ENCODE assay signal across 9 cellular contexts in genomic region chr14:32509632-32510187, GRCh38.
DNase-seq lines count a peak whose midpoint lies in the region; ATAC-seq and TF ChIP-seq lines count a peak whose summit lies in the region.
"Had no signal": no experiment of that assay in that cellular context is flagged by ENCODE, and none has a peak within 500 bp of the region (broad histone marks: within the 10 kb centered on the region; RNA-seq: fewer than 3 reads in every experiment).

No MANE protein-coding gene starts in this region.

- ATAC-seq in left cardiac atrium (peak; percentile 89 to 96), psoas muscle (peak; percentile 81 to 88 (median 82)), HG03469 (IDR thresholded peaks at IDR 0.05; ENCODE audit: unreplicated experiment) (no peak)

- 62 to 77% (median 66%) methylated on average over 10 of the region's 10 CpGs for WGBS in adrenal gland, 4 donors
- 19 to 23% (median 20%) methylated on average over 10 of the region's 10 CpGs for WGBS in psoas muscle, 3 donors

- TF ChIP-seq POLR2A in adrenal gland (IDR thresholded peaks at IDR 0.05) = no peak

- H3K4me1 ChIP-seq in adrenal gland (replicated peaks in 1 of 2) (peaks cover 11 to 16% of the 10 kb centered on the region in 2 donors), psoas muscle (peaks cover 82% of the 10 kb centered on the region)

- intact Hi-C loops in adrenal gland (cut with DNase I) = no loop called here
- intact Hi-C loops in left cardiac atrium (cut with DNase I) = no loop called here
- intact Hi-C loops in psoas muscle (cut with DNase I) = loop anchor here in 1 of 2 donors (2.0 to 5.0 kb wide), 2 partner anchors 15 to 37 kb away; no protein-coding TSS in a partner anchor

- H3K27me3 ChIP-seq in adrenal gland (no peaks in the 10 kb centered on the region), psoas muscle (ENCODE audit: insufficient read depth in 3 of 3, low read length in 2 of 3) (no peaks in the 10 kb centered on the region)

- DNase-seq in Daoy (ENCODE audit: low read depth) (peak; percentile 81), adrenal gland (peak in 5 of 7 donors; percentile 3 to 57 (median 23)), left cardiac atrium (peak; percentile 70), psoas muscle (peak; percentile 67 to 82), GM19238 (ENCODE audit: insufficient read length, low spot score) (no peak), GM20000 (ENCODE audit: low spot score) (no peak), NK-92 (lab: John Stamatoyannopoulos, UW; ENCODE audit: unreplicated experiment) (no peak)
- DNase-seq: NCI-H345 had no signal

- peak overlapping the region in 2 of 5 donors; percentile 44 to 67 for H3K27ac ChIP-seq in adrenal gland
- peak overlapping the region; percentile 91 for H3K27ac ChIP-seq in psoas muscle

- H3K36me3 ChIP-seq in adrenal gland (replicated peaks in 1 of 2) (no peaks in the 10 kb centered on the region), psoas muscle (ENCODE audit: insufficient read depth in 1 of 2, low read depth in 1 of 2) (no peaks in the 10 kb centered on the region)

- H3K9me3 ChIP-seq in adrenal gland (replicated peaks in 1 of 3) = no peaks in the 10 kb centered on the region
- no peaks in the 10 kb centered on the region for H3K9me3 ChIP-seq in psoas muscle

- no peak overlapping the region for H3K4me3 ChIP-seq in adrenal gland
- H3K4me3 ChIP-seq in psoas muscle = peak overlapping the region; percentile 22

- TF ChIP-seq CTCF in adrenal gland (IDR thresholded peaks at IDR 0.05) (no peak), psoas muscle (IDR thresholded peaks at IDR 0.05) (no peak), GM20000 (IDR thresholded peaks at IDR 0.05; ENCODE audit: extremely low read depth, missing control alignments) (no peak)

Comparison
In these comparisons a context has a peak if more than half of its experiments do, and no peak if none do; other contexts are left out.
1. DNase-seq: peak in Daoy (single experiment), adrenal gland (5 of 7), left cardiac atrium (single experiment) and psoas muscle (2 of 2); none in GM19238 (single experiment), GM20000 (single experiment) and NK-92 (single experiment).